8 cellular contexts compared by ENCODE assay signal in the genomic region with DNA sequence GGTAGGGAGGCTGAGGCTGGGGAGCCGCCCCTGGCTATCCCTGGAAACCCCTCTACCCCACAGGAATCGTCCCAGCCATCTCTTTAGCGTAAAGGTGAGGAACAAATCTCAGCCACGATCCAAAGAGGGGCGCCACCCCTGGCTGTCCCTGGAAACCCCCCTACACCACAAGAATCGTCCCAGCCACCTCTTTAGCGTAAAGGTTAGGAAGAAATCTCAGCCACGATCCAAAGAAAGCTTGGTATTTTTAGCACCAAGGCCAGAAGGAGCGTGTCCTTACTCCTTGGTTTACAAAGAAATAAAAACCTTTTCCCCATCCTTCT. TPM values are rescaled to one million over a fixed set of nuclear protein-coding genes. Genes with fewer than 3 reads are reported as not detected.
DNase-seq lines count a peak whose midpoint lies in the region; ATAC-seq and TF ChIP-seq lines count a peak whose summit lies in the region.

No MANE protein-coding gene starts in this region.

- H3K4me1 ChIP-seq in foreskin keratinocyte: peaks cover 14% of the 10 kb centered on the region
- H3K4me1 ChIP-seq in gastrocnemius medialis: peaks cover 18 to 24% of the 10 kb centered on the region in 2 donors

- H3K4me3 Mint-ChIP-seq in activated B cell treated with CpG ODN at 0.5 μM for 24 hours: peak overlapping the region; percentile 84

- DNase-seq in GM12864 (ENCODE audit: low read depth) (no peak), activated B cell treated with CpG ODN at 0.5 μM for 24 hours (no peak), foreskin keratinocyte (no peak), gastrocnemius medialis (no peak), activated gamma-delta T cell (lab: John Stamatoyannopoulos, UW) (no peak), SHP77 (lab: John Stamatoyannopoulos, UW) (no peak)

- CTCF ChIA-PET in activated B cell treated with CpG ODN at 0.5 μM for 24 hours (lab: Charles Lee): interaction anchor here (1.2 kb wide), 1 partner anchor 19 kb away, joined by 4 read pairs; no protein-coding TSS in a partner anchor

- ATAC-seq in activated B cell treated with CpG ODN at 0.5 μM for 24 hours (ENCODE audit: low read depth) (no peak), foreskin keratinocyte (no peak), gastrocnemius medialis (no peak), HG03025 (IDR thresholded peaks at IDR 0.05; ENCODE audit: low FRiP score, unreplicated experiment) (no peak), HG03354 (IDR thresholded peaks at IDR 0.05; ENCODE audit: poor library complexity, severe bottlenecking, unreplicated experiment) (no peak)

- H3K4me1 Mint-ChIP-seq in activated B cell treated with CpG ODN at 0.5 μM for 24 hours: peaks cover 44% of the 10 kb centered on the region

- no peaks in the 10 kb centered on the region for H3K36me3 ChIP-seq in gastrocnemius medialis

- H3K27me3 ChIP-seq in foreskin keratinocyte (no peaks in the 10 kb centered on the region), gastrocnemius medialis (no peaks in the 10 kb centered on the region)

- no peak overlapping the region for H3K27ac Mint-ChIP-seq in activated B cell treated with CpG ODN at 0.5 μM for 24 hours

- no peak for TF ChIP-seq POLR2A in gastrocnemius medialis (IDR thresholded peaks at IDR 0.05)

- no peak for TF ChIP-seq CTCF in GM12864 (IDR thresholded peaks at IDR 0.05; ENCODE audit: low read depth, low read length, missing control alignments)
- no peak for TF ChIP-seq CTCF in activated B cell treated with CpG ODN at 0.5 μM for 24 hours (IDR thresholded peaks at IDR 0.05)
- TF ChIP-seq CTCF in foreskin keratinocyte (conservative IDR thresholded peaks at IDR 0.05): no peak
- no peak for TF ChIP-seq CTCF in gastrocnemius medialis (IDR thresholded peaks at IDR 0.05 in 4 of 5, conservative IDR thresholded peaks at IDR 0.05 in 1 of 5)

- no peaks in the 10 kb centered on the region for H3K9me3 Mint-ChIP-seq in activated B cell treated with CpG ODN at 0.5 μM for 24 hours

- H3K4me3 ChIP-seq in GM12864 (ENCODE audit: low read depth, low read length) (peak overlapping the region; percentile 47; the same call in 1 of the 2 replicates), gastrocnemius medialis (peak overlapping the region; percentile 48 to 57 (median 53))

- intact Hi-C loops in activated B cell treated with CpG ODN at 0.5 μM for 24 hours (cut with micrococcal nuclease): loop anchor here (1.0 to 10.0 kb wide), 4 partner anchors 45 to 1209 kb away; partner anchors contain the start of gene PRXL2A
- intact Hi-C loops in gastrocnemius medialis (cut with DNase I; ENCODE audit: low total_unique reads): loop anchor here (5.0 kb wide), 1 partner anchor 46 kb away; the partner anchor contains the start of gene PRXL2A

- H3K9me3 ChIP-seq in gastrocnemius medialis: no peaks in the 10 kb centered on the region

- in situ Hi-C loops in gastrocnemius medialis (cut with MboI; ENCODE audit: low sequenced_read_pairs in 4 of 4): no loop called here

- POLR2A ChIA-PET in activated B cell treated with CpG ODN at 0.5 μM for 24 hours (lab: Charles Lee): interaction anchor here (0.6 to 2.9 kb wide), 5 partner anchors 18 to 48 kb away, joined by 3 to 9 read pairs (median 4); partner anchors contain the start of gene PRXL2A

- H3K27me3 Mint-ChIP-seq in activated B cell treated with CpG ODN at 0.5 μM for 24 hours: no peaks in the 10 kb centered on the region

- peaks cover 4% of the 10 kb centered on the region for H3K36me3 Mint-ChIP-seq in activated B cell treated with CpG ODN at 0.5 μM for 24 hours (ENCODE audit: low read depth)

- peak overlapping the region; percentile 77 for H3K27ac ChIP-seq in foreskin keratinocyte
- peak overlapping the region; percentile 85 to 92 (median 91) for H3K27ac ChIP-seq in gastrocnemius medialis

RNA-seq across cellular contexts. Expression of gene TSPAN14, which starts 0.8 kb away (rescaled TPM):
- total RNA-seq in activated B cell treated with CpG ODN at 0.5 μM for 24 hours (18.9 and 20.7 TPM in 2 replicates), foreskin keratinocyte (105 and 139 TPM in 2 replicates), gastrocnemius medialis (10 to 100 TPM; 22.6 to 29.3 (median 26.9) TPM)
- 76.4 and 110 TPM in 2 replicates for polyA plus RNA-seq in foreskin keratinocyte

RNA-seq across cellular contexts. Expression of gene PRXL2A, which starts 45.0 kb away (rescaled TPM):
- total RNA-seq in activated B cell treated with CpG ODN at 0.5 μM for 24 hours (8.5 and 10.3 TPM in 2 replicates), foreskin keratinocyte (39.8 and 53.7 TPM in 2 replicates), gastrocnemius medialis (10 to 100 TPM; 19.0 to 29.2 (median 22.5) TPM)
- polyA plus RNA-seq in foreskin keratinocyte: 35.0 and 58.5 TPM in 2 replicates
